In genomic region chr5:38029431-38030065, GRCh38 we compare ENCODE assay signal across 17 cellular contexts.
"Had no signal": no experiment of that assay in that cellular context is flagged by ENCODE, and none has a peak within 500 bp of the region (broad histone marks: within the 10 kb centered on the region; RNA-seq: fewer than 3 reads in every experiment).

No MANE protein-coding gene starts in this region.

- H3K36me3 Mint-ChIP-seq: naive B cell, neural progenitor cell had no signal

- H3K27me3 ChIP-seq: body of pancreas, colonic mucosa, gastrocnemius medialis, neural progenitor cell, right atrium auricular region had no signal

- ATAC-seq: activated CD8-positive, alpha-beta T cell treated with anti-CD3 and anti-CD28 coated beads for 36 hours; body of pancreas; gastrocnemius medialis; stimulated activated naive CD8-positive, alpha-beta T cell treated with anti-CD3 and anti-CD28 coated beads, Interleukin-15, amount 100 ng/mL, for 72 hours had no signal

- H3K27me3 Mint-ChIP-seq: activated CD4-positive, alpha-beta T cell treated with anti-CD3 and anti-CD28 coated beads, Interleukin-2, amount 10 ng/mL, durations not matched to agents 24 days and 14 days; activated CD8-positive, alpha-beta T cell treated with anti-CD3 and anti-CD28 coated beads for 36 hours; central memory CD8-positive, alpha-beta T cell; stimulated activated naive CD8-positive, alpha-beta T cell treated with anti-CD3 and anti-CD28 coated beads, Interleukin-15, amount 100 ng/mL, for 72 hours had no signal

- H3K9me3 ChIP-seq: body of pancreas, colonic mucosa, gastrocnemius medialis, prostate gland, right atrium auricular region had no signal

- H3K36me3 ChIP-seq: colonic mucosa, gastrocnemius medialis, neural progenitor cell, prostate gland, right atrium auricular region had no signal

- H2AFZ ChIP-seq: neural progenitor cell had no signal

- H3K4me3 ChIP-seq: body of pancreas, colonic mucosa, gastrocnemius medialis, neural progenitor cell, prostate gland, right atrium auricular region had no signal

- H3K27ac ChIP-seq: body of pancreas, colonic mucosa, gastrocnemius medialis, neural progenitor cell, prostate gland, right atrium auricular region had no signal

- H3K4me2 ChIP-seq: neural progenitor cell had no signal

- H3K4me1 ChIP-seq: body of pancreas, colonic mucosa, gastrocnemius medialis, neural progenitor cell, prostate gland, right atrium auricular region had no signal

- H3K4me1 Mint-ChIP-seq: activated CD4-positive, alpha-beta T cell treated with anti-CD3 and anti-CD28 coated beads, Interleukin-2, amount 10 ng/mL, durations not matched to agents 24 days and 14 days; central memory CD8-positive, alpha-beta T cell; endodermal cell; naive B cell; neural progenitor cell; stimulated activated naive CD8-positive, alpha-beta T cell treated with anti-CD3 and anti-CD28 coated beads, Interleukin-15, amount 100 ng/mL, for 72 hours had no signal

- H3K9me3 Mint-ChIP-seq: activated CD4-positive, alpha-beta T cell treated with anti-CD3 and anti-CD28 coated beads, Interleukin-2, amount 10 ng/mL, durations not matched to agents 24 days and 14 days; activated CD8-positive, alpha-beta T cell treated with anti-CD3 and anti-CD28 coated beads for 36 hours; activated naive CD4-positive, alpha-beta T cell treated with anti-CD3 and anti-CD28 coated beads for 36 hours; activated T-helper 2 cell treated with anti-CD3 and anti-CD28 coated beads, Interferon-gamma antibody, Interleukin-2, Interleukin-4, amounts not matched to agents 10 μg/mL and 5 μg/mL and 100 μg/mL, durations not matched to agents 14 hours and 24 hours and 36 hours; endodermal cell; neural progenitor cell; stimulated activated naive CD8-positive, alpha-beta T cell treated with anti-CD3 and anti-CD28 coated beads, Interleukin-15, amount 100 ng/mL, for 72 hours had no signal

- H3K9ac ChIP-seq: neural progenitor cell had no signal

- H3K4me3 Mint-ChIP-seq: activated CD4-positive, alpha-beta T cell treated with anti-CD3 and anti-CD28 coated beads, Interleukin-2, amount 10 ng/mL, durations not matched to agents 24 days and 14 days; activated CD8-positive, alpha-beta T cell treated with anti-CD3 and anti-CD28 coated beads for 36 hours; activated naive CD4-positive, alpha-beta T cell treated with anti-CD3 and anti-CD28 coated beads for 36 hours; central memory CD8-positive, alpha-beta T cell; endodermal cell; naive B cell; neural progenitor cell; stimulated activated naive CD8-positive, alpha-beta T cell treated with anti-CD3 and anti-CD28 coated beads, Interleukin-15, amount 100 ng/mL, for 72 hours had no signal

- DNase-seq: activated CD4-positive, alpha-beta T cell treated with anti-CD3 and anti-CD28 coated beads, Interleukin-2, amount 10 ng/mL, durations not matched to agents 24 days and 14 days; activated CD8-positive, alpha-beta T cell treated with anti-CD3 and anti-CD28 coated beads for 36 hours; activated naive CD4-positive, alpha-beta T cell treated with anti-CD3 and anti-CD28 coated beads for 36 hours; activated T-cell treated with anti-CD3 and anti-CD28 coated beads, Interleukin-2, amount 50 U/mL, for 1 hour; body of pancreas; colonic mucosa; endodermal cell; gastrocnemius medialis; head of caudate nucleus; naive B cell; stimulated activated naive CD8-positive, alpha-beta T cell treated with anti-CD3 and anti-CD28 coated beads, Interleukin-15, amount 100 ng/mL, for 72 hours; T1000 had no signal
